22 cellular contexts compared by ENCODE assay signal in genomic region chr10:46224414-46224682, GRCh38.
DNase-seq lines count a peak whose midpoint lies in the region; ATAC-seq and TF ChIP-seq lines count a peak whose summit lies in the region.
"Had no signal": no experiment of that assay in that cellular context is flagged by ENCODE, and none has a peak within 500 bp of the region (broad histone marks: within the 10 kb centered on the region; RNA-seq: fewer than 3 reads in every experiment).

No MANE protein-coding gene starts in this region.

- no peak overlapping the region for H3K4me3 ChIP-seq in colonic mucosa
- no peak overlapping the region for H3K4me3 ChIP-seq in spleen
- H3K4me3 ChIP-seq in GM23248: no peak overlapping the region
- H3K4me3 ChIP-seq: A549; BLaER1 treated with 17β-estradiol and CSF1 and Interleukin-3, amounts not matched to agents 10 nM and 100 nM; HAP-1; SJSA1 had no signal

- intact Hi-C loops in colonic mucosa (cut with DNase I): no loop called here
- intact Hi-C loops in spleen (cut with DNase I; ENCODE audit: low total_unique reads): no loop called here

- DNase-seq in activated naive CD4-positive, alpha-beta T cell treated with anti-CD3 and anti-CD28 coated beads, Interleukin-2, amount 50 U/mL, for 72 hours (ENCODE audit: low spot score in 2 of 2): no peak
- no peak for DNase-seq in activated naive CD4-positive, alpha-beta T cell treated with anti-CD3 and anti-CD28 coated beads, Interleukin-2, amount 50 U/mL, for 16 hours
- DNase-seq in colonic mucosa (peak; percentile 8), spleen (peak; percentile 40), NCI-H2107 (lab: John Stamatoyannopoulos, UW) (no peak), NCI-H748 treated with DMSO at 0.1 percent for 48 hours (lab: John Stamatoyannopoulos, UW) (no peak), GM23248 (no peak)
- DNase-seq: AML-193; CD4-positive, alpha-beta memory T cell; COR-L47; GOT3; HFFc6; KG1; MM.1S; NCI-H2029; NCI-H526 treated with DMSO at 0.1 percent for 48 hours; Right ventricle myocardium superior; RPMI8226 had no signal

- TF ChIP-seq POLR2A in spleen (IDR thresholded peaks at IDR 0.05): no peak

- H3F3A ChIP-seq in GM23248 (ENCODE audit: insufficient read depth): no peaks in the 10 kb centered on the region; the same call in 1 of the 2 replicates

- peaks cover 2% of the 10 kb centered on the region in 2 donors for H3K36me3 Mint-ChIP-seq in activated naive CD4-positive, alpha-beta T cell treated with anti-CD3 and anti-CD28 coated beads, Interleukin-2, amount 50 U/mL, for 72 hours

- H3K9me3 Mint-ChIP-seq in activated naive CD4-positive, alpha-beta T cell treated with anti-CD3 and anti-CD28 coated beads, Interleukin-2, amount 50 U/mL, for 72 hours: no peaks in the 10 kb centered on the region

- H3K4me1 ChIP-seq in colonic mucosa (no peaks in the 10 kb centered on the region), spleen (peaks cover 0 to 19% (median 4%) of the 10 kb centered on the region in 6 donors), GM23248 (ENCODE audit: insufficient read depth) (peaks cover 10% of the 10 kb centered on the region)
- H3K4me1 ChIP-seq: HAP-1 had no signal

- no peaks in the 10 kb centered on the region for H3K9me3 ChIP-seq in colonic mucosa
- H3K9me3 ChIP-seq in spleen: peaks cover 0 to 2% (median 0%) of the 10 kb centered on the region in 8 donors
- no peaks in the 10 kb centered on the region for H3K9me3 ChIP-seq in GM23248 (ENCODE audit: low read depth)
- H3K9me3 ChIP-seq: A549, HAP-1, SJSA1 had no signal

- no peaks in the 10 kb centered on the region for H3K9me2 ChIP-seq in GM23248 (ENCODE audit: insufficient read depth)

- no peak overlapping the region for H3K4me2 ChIP-seq in GM23248 (ENCODE audit: unreplicated experiment)
- H3K4me2 ChIP-seq: A549; BLaER1 treated with 17β-estradiol and CSF1 and Interleukin-3, amounts not matched to agents 10 nM and 100 nM had no signal

- TF ChIP-seq CTCF in colonic mucosa (IDR thresholded peaks at IDR 0.05) (no peak), spleen (IDR thresholded peaks at IDR 0.05 in 8 of 11, conservative IDR thresholded peaks at IDR 0.05 in 3 of 11) (no peak)

- no peak overlapping the region for H3K27ac ChIP-seq in colonic mucosa
- no peak overlapping the region for H3K27ac ChIP-seq in spleen
- no peak overlapping the region for H3K27ac ChIP-seq in GM23248
- H3K27ac ChIP-seq: A549; BLaER1 treated with 17β-estradiol and CSF1 and Interleukin-3, amounts not matched to agents 10 nM and 100 nM; SJSA1 had no signal

- no peaks in the 10 kb centered on the region for H4K20me1 ChIP-seq in GM23248 (ENCODE audit: insufficient read depth)

- H3K27me3 ChIP-seq in colonic mucosa: no peaks in the 10 kb centered on the region
- H3K27me3 ChIP-seq in spleen (replicated peaks in 1 of 7): no peaks in the 10 kb centered on the region
- peaks cover 4% of the 10 kb centered on the region for H3K27me3 ChIP-seq in GM23248 (replicated peaks; ENCODE audit: insufficient read depth)
- H3K27me3 ChIP-seq: BLaER1 treated with 17β-estradiol and CSF1 and Interleukin-3, amounts not matched to agents 10 nM and 100 nM; SJSA1 had no signal

- no peaks in the 10 kb centered on the region for H3K79me2 ChIP-seq in GM23248 (ENCODE audit: insufficient read depth)

- H3K36me3 ChIP-seq in colonic mucosa: no peaks in the 10 kb centered on the region
- H3K36me3 ChIP-seq in spleen: peaks cover 0 to 28% (median 0%) of the 10 kb centered on the region in 6 donors
- H3K36me3 ChIP-seq in GM23248 (ENCODE audit: low read depth): no peaks in the 10 kb centered on the region
- H3K36me3 ChIP-seq: HAP-1, SJSA1 had no signal

- ATAC-seq in activated naive CD4-positive, alpha-beta T cell treated with anti-CD3 and anti-CD28 coated beads, Interleukin-2, amount 50 U/mL, for 72 hours: no peak
- ATAC-seq: A549 had no signal

- in situ Hi-C loops in GM23248 (cut with MboI): no loop called here

- no peak overlapping the region for H2AFZ ChIP-seq in GM23248

- no peak overlapping the region for H3K9ac ChIP-seq in colonic mucosa (ENCODE audit: low read depth in 2 of 2, low read length in 2 of 2)
- no peak overlapping the region for H3K9ac ChIP-seq in GM23248
- H3K9ac ChIP-seq: BLaER1 treated with 17β-estradiol and CSF1 and Interleukin-3, amounts not matched to agents 10 nM and 100 nM had no signal

- 92 to 100% (median 94%) methylated on average over 2 of the region's 2 CpGs for WGBS in spleen, 5 donors
- 76 to 80% methylated on average over 2 of the region's 2 CpGs for whole genome bisulfite sequencing in GM23248 (ENCODE audit: low coverage in 1 of 2, low lambda C conversion rate in 2 of 2, missing lambda C conversion rate in 2 of 2), 2 experiments

- H3K27ac Mint-ChIP-seq in activated naive CD4-positive, alpha-beta T cell treated with anti-CD3 and anti-CD28 coated beads, Interleukin-2, amount 50 U/mL, for 72 hours: peak overlapping the region; percentile 18 to 30
- H3K27ac Mint-ChIP-seq: HFFc6 had no signal

Comparison
In these comparisons a context has a peak if more than half of its experiments do, and no peak if none do; other contexts are left out.
1. DNase-seq: peak in colonic mucosa (single experiment) and spleen (single experiment); none in activated naive CD4-positive, alpha-beta T cell treated with anti-CD3 and anti-CD28 coated beads, Interleukin-2, amount 50 U/mL, for 72 hours (0 of 2), activated naive CD4-positive, alpha-beta T cell treated with anti-CD3 and anti-CD28 coated beads, Interleukin-2, amount 50 U/mL, for 16 hours (single experiment), NCI-H2107 (single experiment), NCI-H748 treated with DMSO at 0.1 percent for 48 hours (single experiment) and GM23248 (single experiment).